In genomic region chr11:611001-611996, GRCh38 we compare ENCODE assay signal across 1 cellular context.
A peak's percentile ranks its signal among the peaks of the same experiment; 100 is the strongest.
TF ChIP-seq lines count a peak whose summit lies in the region.

No MANE protein-coding gene starts in this region.

TF ChIP-seq in HepG2, 621 proteins besides CTCF, POLR2A, EP300 and RAD21:
- TF ChIP-seq KAT7 (CRISPR knock-in tag; IDR thresholded peaks at IDR 0.05; ENCODE audit: borderline replicate concordance) (no peak), AGO2 (optimal IDR thresholded peaks at IDR 0.05; ENCODE audit: low read depth, low read length) (peak; percentile 31)
